ENCODE assay signal across 19 cellular contexts in the genomic region with DNA sequence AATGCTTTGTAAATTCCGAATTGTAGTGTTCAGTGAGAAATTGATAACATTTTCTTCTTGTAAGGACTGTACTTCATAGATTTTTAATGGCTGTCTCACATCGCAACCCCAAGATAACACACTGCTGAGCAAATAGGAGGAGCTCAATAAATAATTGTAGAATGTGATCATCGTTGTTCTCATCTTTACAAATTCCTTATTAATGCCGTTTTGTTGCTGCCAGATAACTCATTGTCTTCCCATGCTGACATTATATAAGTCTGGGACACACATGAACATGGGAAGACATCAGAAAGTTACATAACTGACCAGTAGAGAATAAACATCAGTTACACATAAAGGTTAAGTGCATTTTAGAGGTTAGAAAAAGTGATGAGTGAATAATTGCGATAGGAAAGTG. TPM values are rescaled to one million over a fixed set of nuclear protein-coding genes. Genes with fewer than 3 reads are reported as not detected.
DNase-seq lines count a peak whose midpoint lies in the region; TF ChIP-seq lines count a peak whose summit lies in the region.
"Had no signal": no experiment of that assay in that cellular context is flagged by ENCODE, and none has a peak within 500 bp of the region (broad histone marks: within the 10 kb centered on the region; RNA-seq: fewer than 3 reads in every experiment).

No MANE protein-coding gene starts in this region.

- no peak overlapping the region for H3K4me3 Mint-ChIP-seq in CD14-positive monocyte
- H3K4me3 Mint-ChIP-seq: activated CD8-positive, alpha-beta T cell treated with anti-CD3 and anti-CD28 coated beads for 36 hours; activated naive CD8-positive, alpha-beta T cell treated with anti-CD3 and anti-CD28 coated beads, Interleukin-2, amount 50 U/mL, for 24 hours; immature natural killer cell; memory B cell; neural crest cell had no signal

- no peak for TF ChIP-seq CTCF in fibroblast of the aortic adventitia (IDR thresholded peaks at IDR 0.05; ENCODE audit: insufficient read depth, low read length)
- no peak for TF ChIP-seq CTCF in stomach (IDR thresholded peaks at IDR 0.05)
- no peak for TF ChIP-seq CTCF in CD14-positive monocyte (IDR thresholded peaks at IDR 0.05)

- H3K27ac ChIP-seq in stomach = peak overlapping the region in 4 of 5 donors; percentile 5 to 40 (median 28)
- H3K27ac ChIP-seq: SK-N-MC had no signal

- no peak overlapping the region for H3K27ac Mint-ChIP-seq in CD14-positive monocyte
- H3K27ac Mint-ChIP-seq: activated CD8-positive, alpha-beta T cell treated with anti-CD3 and anti-CD28 coated beads for 36 hours; activated naive CD8-positive, alpha-beta T cell treated with anti-CD3 and anti-CD28 coated beads, Interleukin-2, amount 50 U/mL, for 24 hours; immature natural killer cell; memory B cell had no signal

- TF ChIP-seq POLR2A in stomach (IDR thresholded peaks at IDR 0.05) = no peak

- H3K9me3 Mint-ChIP-seq in CD14-positive monocyte = peaks cover 0 to 3% (median 0%) of the 10 kb centered on the region in 7 donors
- H3K9me3 Mint-ChIP-seq: activated CD8-positive, alpha-beta T cell treated with anti-CD3 and anti-CD28 coated beads for 36 hours; activated naive CD8-positive, alpha-beta T cell treated with anti-CD3 and anti-CD28 coated beads, Interleukin-2, amount 50 U/mL, for 24 hours; immature natural killer cell; memory B cell had no signal

- no peak for TF ChIP-seq EP300 in stomach (IDR thresholded peaks at IDR 0.05)

- no peaks in the 10 kb centered on the region for H3K36me3 ChIP-seq in stomach

- WGBS in stomach, 5 donors = 51 to 69% (median 62%) methylated on average over 5 of the region's 5 CpGs

- H3K4me1 Mint-ChIP-seq in CD14-positive monocyte = peaks cover 4% of the 10 kb centered on the region
- H3K4me1 Mint-ChIP-seq: neural crest cell had no signal

- H3K36me3 Mint-ChIP-seq in CD14-positive monocyte = no peaks in the 10 kb centered on the region
- H3K36me3 Mint-ChIP-seq: immature natural killer cell, memory B cell had no signal

- DNase-seq in HCEC 1CT (peak; percentile 40), amniotic epithelial cell (ENCODE audit: low read depth) (peak; percentile 43), fibroblast of the aortic adventitia (ENCODE audit: low read depth) (peak; percentile 73), stomach (no peak), OCI-M1 (lab: John Stamatoyannopoulos, UW) (no peak), SKM-1 (lab: John Stamatoyannopoulos, UW; ENCODE audit: unreplicated experiment) (no peak), CD14-positive monocyte (ENCODE audit: low spot score) (no peak)
- DNase-seq: activated CD8-positive, alpha-beta T cell treated with anti-CD3 and anti-CD28 coated beads for 36 hours; activated naive CD8-positive, alpha-beta T cell treated with anti-CD3 and anti-CD28 coated beads, Interleukin-2, amount 50 U/mL, for 24 hours; C1 segment of cervical spinal cord; DMS 273 treated with DMSO at 0.1 percent for 48 hours; glutamatergic neuron; immature natural killer cell; NCI-H187 treated with DMSO at 0.1 percent for 48 hours; substantia nigra had no signal

- peaks cover 4 to 11% (median 4%) of the 10 kb centered on the region in 3 donors for H3K27me3 Mint-ChIP-seq in CD14-positive monocyte (ENCODE audit: low read depth in 3 of 3)

- no peaks in the 10 kb centered on the region for H3K9me3 ChIP-seq in stomach

- peaks cover 0 to 21% (median 5%) of the 10 kb centered on the region in 4 donors for H3K4me1 ChIP-seq in stomach

- H3K27me3 ChIP-seq in stomach = no peaks in the 10 kb centered on the region

- intact Hi-C loops in stomach (cut with DNase I; ENCODE audit: low total_unique reads) (loop anchor here (5.0 kb wide), 2 partner anchors 337 to 462 kb away; no protein-coding TSS in a partner anchor), CD14-positive monocyte (cut with micrococcal nuclease) (loop anchor here in 1 of 2 donors (5.0 kb wide), 1 partner anchor 462 kb away; no protein-coding TSS in a partner anchor)

- H3K4me3 ChIP-seq in fibroblast of the aortic adventitia (ENCODE audit: low read depth, low read length) = no peak overlapping the region
- H3K4me3 ChIP-seq in stomach = no peak overlapping the region
- H3K4me3 ChIP-seq: SK-N-MC had no signal

RNA-seq across cellular contexts. Expression of gene TSPAN2, which starts 46.4 kb away (rescaled TPM):
- total RNA-seq in fibroblast of the aortic adventitia (ENCODE audit: low replicate concordance) = 0.18 and 2.5 TPM in 2 replicates
- total RNA-seq in stomach = 10 to 100 TPM in 3 of 5 donors, 1 to 10 TPM in 2; 2.6 to 39.7 (median 19.3) TPM
- polyA plus RNA-seq in stomach = 10 to 100 TPM in 1 of 3 donors, 1 to 10 TPM in 2; 5.7 to 13.4 (median 7.0) TPM
- polyA plus RNA-seq in CD14-positive monocyte = 10 to 100 TPM; 16.7 to 20.6 TPM
- total RNA-seq: HepG2 had no signal
- polyA plus RNA-seq: HepG2 had no signal

Comparison
In these comparisons a context has a peak if more than half of its experiments do, and no peak if none do; other contexts are left out.
1. DNase-seq: peak in HCEC 1CT (single experiment), amniotic epithelial cell (single experiment) and fibroblast of the aortic adventitia (single experiment); none in stomach (single experiment), OCI-M1 (single experiment), SKM-1 (single experiment) and CD14-positive monocyte (single experiment).